Comparison of ENCODE assay signal across 2 cellular contexts in genomic region chr9:128892223-128892892, GRCh38.
TF ChIP-seq lines count a peak whose summit lies in the region.

No MANE protein-coding gene starts in this region.

TF ChIP-seq in A549, 52 proteins besides CTCF, POLR2A, EP300 and RAD21 (continued from another document):
- TF ChIP-seq FOXS1 (CRISPR knock-in tag; IDR thresholded peaks at IDR 0.05) = no peak
- TF ChIP-seq SMC3 (IDR thresholded peaks at IDR 0.05) = no peak
- no peak for TF ChIP-seq NR3C1 (IDR thresholded peaks at IDR 0.05)
- TF ChIP-seq ATOH8 (CRISPR knock-in tag; IDR thresholded peaks at IDR 0.05; ENCODE audit: low read depth) = no peak
- TF ChIP-seq, protein P1, sequence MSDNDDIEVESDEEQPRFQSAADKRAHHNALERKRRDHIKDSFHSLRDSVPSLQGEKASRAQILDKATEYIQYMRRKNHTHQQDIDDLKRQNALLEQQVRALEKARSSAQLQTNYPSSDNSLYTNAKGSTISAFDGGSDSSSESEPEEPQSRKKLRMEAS (IDR thresholded peaks at IDR 0.05) = peak; percentile 65
- TF ChIP-seq USF2 (IDR thresholded peaks at IDR 0.05) = 0 out of 2 replicates have a peak, but pooled peaks have one; percentile 20
- no peak for TF ChIP-seq POLR2AphosphoS2 (conservative IDR thresholded peaks at IDR 0.05; ENCODE audit: low read length)
- no peak for TF ChIP-seq EHMT2 (IDR thresholded peaks at IDR 0.05; ENCODE audit: low read depth)
- no peak for TF ChIP-seq ESRRA (IDR thresholded peaks at IDR 0.05; ENCODE audit: borderline replicate concordance, low read length)
- TF ChIP-seq JUN (IDR thresholded peaks at IDR 0.05) = 0 out of 5 replicates have a peak, but pooled peaks of 1 of the 2 experiments have one; percentile 25
- TF ChIP-seq FOSL2 (IDR thresholded peaks at IDR 0.05) = peak; percentile 53; the same call in 1 of the 2 replicates
- peak; percentile 89 for TF ChIP-seq FOSL2 (CRISPR knock-in tag; IDR thresholded peaks at IDR 0.05)
- TF ChIP-seq HEYL (CRISPR knock-in tag; IDR thresholded peaks at IDR 0.05) = no peak
- TF ChIP-seq, protein P2, sequence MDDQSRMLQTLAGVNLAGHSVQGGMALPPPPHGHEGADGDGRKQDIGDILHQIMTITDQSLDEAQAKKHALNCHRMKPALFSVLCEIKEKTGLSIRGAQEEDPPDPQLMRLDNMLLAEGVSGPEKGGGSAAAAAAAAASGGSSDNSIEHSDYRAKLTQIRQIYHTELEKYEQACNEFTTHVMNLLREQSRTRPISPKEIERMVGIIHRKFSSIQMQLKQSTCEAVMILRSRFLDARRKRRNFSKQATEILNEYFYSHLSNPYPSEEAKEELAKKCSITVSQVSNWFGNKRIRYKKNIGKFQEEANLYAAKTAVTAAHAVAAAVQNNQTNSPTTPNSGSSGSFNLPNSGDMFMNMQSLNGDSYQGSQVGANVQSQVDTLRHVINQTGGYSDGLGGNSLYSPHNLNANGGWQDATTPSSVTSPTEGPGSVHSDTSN (IDR thresholded peaks at IDR 0.05) = peak; percentile 57; the same call in 1 of the 2 replicates
- no peak for TF ChIP-seq NPAS2 (CRISPR knock-in tag; IDR thresholded peaks at IDR 0.05; ENCODE audit: borderline replicate concordance)
- no peak for TF ChIP-seq BHLHE40 (IDR thresholded peaks at IDR 0.05; ENCODE audit: low read depth, low read length)
- TF ChIP-seq GATA3 (IDR thresholded peaks at IDR 0.05; ENCODE audit: borderline replicate concordance) = peak; percentile 56
- no peak for TF ChIP-seq ZC3H11A (IDR thresholded peaks at IDR 0.05)
- no peak for TF ChIP-seq PHF8 (IDR thresholded peaks at IDR 0.05; ENCODE audit: borderline replicate concordance, low read depth)

TF ChIP-seq in liver, 16 proteins besides CTCF, POLR2A, EP300 and RAD21 (continued from another document):
- TF ChIP-seq, protein P3, sequence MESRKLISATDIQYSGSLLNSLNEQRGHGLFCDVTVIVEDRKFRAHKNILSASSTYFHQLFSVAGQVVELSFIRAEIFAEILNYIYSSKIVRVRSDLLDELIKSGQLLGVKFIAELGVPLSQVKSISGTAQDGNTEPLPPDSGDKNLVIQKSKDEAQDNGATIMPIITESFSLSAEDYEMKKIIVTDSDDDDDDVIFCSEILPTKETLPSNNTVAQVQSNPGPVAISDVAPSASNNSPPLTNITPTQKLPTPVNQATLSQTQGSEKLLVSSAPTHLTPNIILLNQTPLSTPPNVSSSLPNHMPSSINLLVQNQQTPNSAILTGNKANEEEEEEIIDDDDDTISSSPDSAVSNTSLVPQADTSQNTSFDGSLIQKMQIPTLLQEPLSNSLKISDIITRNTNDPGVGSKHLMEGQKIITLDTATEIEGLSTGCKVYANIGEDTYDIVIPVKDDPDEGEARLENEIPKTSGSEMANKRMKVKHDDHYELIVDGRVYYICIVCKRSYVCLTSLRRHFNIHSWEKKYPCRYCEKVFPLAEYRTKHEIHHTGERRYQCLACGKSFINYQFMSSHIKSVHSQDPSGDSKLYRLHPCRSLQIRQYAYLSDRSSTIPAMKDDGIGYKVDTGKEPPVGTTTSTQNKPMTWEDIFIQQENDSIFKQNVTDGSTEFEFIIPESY (IDR thresholded peaks at IDR 0.05) = no peak
- TF ChIP-seq YY1 (IDR thresholded peaks at IDR 0.05) (no peak), FOXA1 (IDR thresholded peaks at IDR 0.05) (no peak), REST (IDR thresholded peaks at IDR 0.05) (no peak), JUND (IDR thresholded peaks at IDR 0.05) (peak; percentile 88 to 93), RXRA (IDR thresholded peaks at IDR 0.05) (peak; percentile 44 to 65), EGR1 (IDR thresholded peaks at IDR 0.05; ENCODE audit: low read depth in 2 of 2) (no peak), GABPA (IDR thresholded peaks at IDR 0.05 in 1 of 2, conservative IDR thresholded peaks at IDR 0.05 in 1 of 2) (peak in 1 of 2 donors; percentile 25), HNF4A (conservative IDR thresholded peaks at IDR 0.05) (no peak), SP1 (IDR thresholded peaks at IDR 0.05) (peak; percentile 49), NR2F2 (IDR thresholded peaks at IDR 0.05) (peak; percentile 86)
- TF ChIP-seq, protein P1 (IDR thresholded peaks at IDR 0.05) = no peak
